Comparison of ENCODE assay signal across 21 cellular contexts in genomic region chr22:44709881-44710400, GRCh38. TPM values are rescaled to one million over a fixed set of nuclear protein-coding genes. Genes with fewer than 3 reads are reported as not detected.
A peak's percentile ranks its signal among the peaks of the same experiment; 100 is the strongest.
DNase-seq lines count a peak whose midpoint lies in the region; ATAC-seq, FAIRE-seq and TF ChIP-seq lines count a peak whose summit lies in the region.
"Had no signal": no experiment of that assay in that cellular context is flagged by ENCODE, and none has a peak within 500 bp of the region (broad histone marks: within the 10 kb centered on the region; RNA-seq: fewer than 3 reads in every experiment).

No MANE protein-coding gene starts in this region.

- H3K36me3 ChIP-seq in kidney (ENCODE audit: control insufficient read depth in 1 of 2, insufficient read depth in 2 of 2, low read length in 2 of 2): no peaks in the 10 kb centered on the region
- H3K36me3 ChIP-seq: esophagus muscularis mucosa, prostate gland, suprapubic skin had no signal

- H3K27ac Mint-ChIP-seq in activated naive CD8-positive, alpha-beta T cell treated with anti-CD3 and anti-CD28 coated beads, Interleukin-2, amount 50 U/mL, for 24 hours: peak overlapping the region; percentile 64
- H3K27ac Mint-ChIP-seq in natural killer cell: peak overlapping the region; percentile 84 to 91
- H3K27ac Mint-ChIP-seq: activated T-helper 1 cell treated with anti-CD3 and anti-CD28 coated beads, Interleukin-12 subunit alpha, Interleukin-12 subunit beta, Interleukin-2, Interleukin-4 antibody, amounts not matched to agents 30 ng/mL and 10 ng/mL and 1 ng/mL, durations not matched to agents 14 hours and 24 hours and 36 hours had no signal

- intact Hi-C loops in natural killer cell (cut with micrococcal nuclease): no loop called here
- intact Hi-C loops in kidney (cut with DNase I): no loop called here

- no peak for ATAC-seq in activated naive CD8-positive, alpha-beta T cell treated with anti-CD3 and anti-CD28 coated beads, Interleukin-2, amount 50 U/mL, for 24 hours
- ATAC-seq in natural killer cell: peak; percentile 57 to 84 (median 67)
- no peak for ATAC-seq in HG03432 (IDR thresholded peaks at IDR 0.05; ENCODE audit: unreplicated experiment)
- ATAC-seq: Panc1 had no signal

- H3K27me3 Mint-ChIP-seq in activated naive CD8-positive, alpha-beta T cell treated with anti-CD3 and anti-CD28 coated beads, Interleukin-2, amount 50 U/mL, for 24 hours: no peaks in the 10 kb centered on the region
- H3K27me3 Mint-ChIP-seq in natural killer cell (ENCODE audit: low read depth in 2 of 2): no peaks in the 10 kb centered on the region

- H3K36me3 Mint-ChIP-seq in activated naive CD8-positive, alpha-beta T cell treated with anti-CD3 and anti-CD28 coated beads, Interleukin-2, amount 50 U/mL, for 24 hours (ENCODE audit: low read depth): no peaks in the 10 kb centered on the region
- no peaks in the 10 kb centered on the region for H3K36me3 Mint-ChIP-seq in natural killer cell

- no peak overlapping the region for H3K4me3 Mint-ChIP-seq in activated naive CD8-positive, alpha-beta T cell treated with anti-CD3 and anti-CD28 coated beads, Interleukin-2, amount 50 U/mL, for 24 hours
- H3K4me3 Mint-ChIP-seq in natural killer cell: peak overlapping the region; percentile 79
- H3K4me3 Mint-ChIP-seq: activated T-helper 1 cell treated with anti-CD3 and anti-CD28 coated beads, Interleukin-12 subunit alpha, Interleukin-12 subunit beta, Interleukin-2, Interleukin-4 antibody, amounts not matched to agents 30 ng/mL and 10 ng/mL and 1 ng/mL, durations not matched to agents 14 hours and 24 hours and 36 hours had no signal

- no peaks in the 10 kb centered on the region for H3K9me3 ChIP-seq in kidney (ENCODE audit: control insufficient read depth in 1 of 2, low read length in 2 of 2)
- H3K9me3 ChIP-seq: esophagus muscularis mucosa, prostate gland, suprapubic skin had no signal

- no peaks in the 10 kb centered on the region for H3K9me3 Mint-ChIP-seq in activated naive CD8-positive, alpha-beta T cell treated with anti-CD3 and anti-CD28 coated beads, Interleukin-2, amount 50 U/mL, for 24 hours
- no peaks in the 10 kb centered on the region for H3K9me3 Mint-ChIP-seq in natural killer cell
- H3K9me3 Mint-ChIP-seq: activated T-helper 1 cell treated with anti-CD3 and anti-CD28 coated beads, Interleukin-12 subunit alpha, Interleukin-12 subunit beta, Interleukin-2, Interleukin-4 antibody, amounts not matched to agents 30 ng/mL and 10 ng/mL and 1 ng/mL, durations not matched to agents 14 hours and 24 hours and 36 hours had no signal

- no peak overlapping the region for H3K9ac ChIP-seq in kidney (ENCODE audit: low read length in 2 of 2)

- H3K27ac ChIP-seq in kidney (ENCODE audit: low read depth in 2 of 2, low read length in 2 of 2): peak overlapping the region in 1 of 2 donors; percentile 11
- H3K27ac ChIP-seq: esophagus muscularis mucosa, prostate gland, suprapubic skin had no signal

- peaks cover 29% of the 10 kb centered on the region for H3K4me1 Mint-ChIP-seq in activated naive CD8-positive, alpha-beta T cell treated with anti-CD3 and anti-CD28 coated beads, Interleukin-2, amount 50 U/mL, for 24 hours
- peaks cover 46 to 82% of the 10 kb centered on the region in 2 donors for H3K4me1 Mint-ChIP-seq in natural killer cell

- H3K4me3 ChIP-seq in kidney (ENCODE audit: low read length in 2 of 2): no peak overlapping the region
- H3K4me3 ChIP-seq: esophagus muscularis mucosa, prostate gland, suprapubic skin had no signal

- peaks cover 0 to 12% of the 10 kb centered on the region in 2 donors for H3K4me1 ChIP-seq in kidney (ENCODE audit: control insufficient read depth in 1 of 2, insufficient read depth in 1 of 2, low read depth in 1 of 2, low read length in 2 of 2)
- H3K4me1 ChIP-seq: prostate gland had no signal

- FAIRE-seq in kidney (lab: Jason Lieb, UNC): no peak
- FAIRE-seq: D721Med had no signal

- DNase-seq in activated effector memory CD4-positive, alpha-beta T cell treated with Interleukin-2 at 50 U/mL for 16 hours: peak; percentile 4
- DNase-seq in activated effector memory CD4-positive, alpha-beta T cell treated with anti-CD3 and anti-CD28 coated beads, Interleukin-2, amount 50 U/mL, for 16 hours: no peak
- DNase-seq in activated naive CD8-positive, alpha-beta T cell treated with anti-CD3 and anti-CD28 coated beads, Interleukin-2, amount 50 U/mL, for 24 hours: no peak
- DNase-seq in natural killer cell (peak; percentile 62), kidney (no peak), GM13977 (ENCODE audit: low spot score) (no peak), NCI-H1436 treated with DMSO at 0.1 percent for 48 hours (lab: John Stamatoyannopoulos, UW) (no peak)
- DNase-seq: dermis blood vessel endothelial cell; head of caudate nucleus; islet precursor cell; NCI-H2029 treated with DMSO at 0.1 percent for 48 hours; NCI-H524 treated with DMSO at 0.1 percent for 48 hours; stimulated activated CD4-positive, alpha-beta T cell treated with anti-CD3 and anti-CD28 coated beads, Interleukin-12 subunit alpha, Interleukin-12 subunit beta, amount 100 ng/mL, for 4 hours had no signal

- in situ Hi-C loops in GM13977 (cut with MboI; ENCODE audit: low pct_unique_long_range_greater_than_20kb, low sequenced_read_pairs, unreplicated experiment): no loop called here

- TF ChIP-seq CTCF in natural killer cell (IDR thresholded peaks at IDR 0.05) (no peak), kidney (IDR thresholded peaks at IDR 0.05; ENCODE audit: borderline replicate concordance, extremely low read depth, insufficient read depth) (no peak), GM13977 (IDR thresholded peaks at IDR 0.05; ENCODE audit: extremely low read depth, insufficient read depth, missing control alignments) (no peak)

RNA-seq across cellular contexts. Expression of gene PRR5, which starts 7.9 kb away (rescaled TPM):
- total RNA-seq in natural killer cell (100 to 1,000 TPM in 1 of 3 donors, 10 to 100 TPM in 2; 92.6 to 133 (median 93.4) TPM), kidney (24.0 TPM)
- 46.0 TPM for polyA plus RNA-seq in kidney (ENCODE audit: insufficient read depth, low read depth, low replicate concordance)

RNA-seq across cellular contexts. Expression of gene ARHGAP8, which starts 42.4 kb away (rescaled TPM):
- total RNA-seq in natural killer cell (10 to 100 TPM; 23.6 to 32.6 (median 26.5) TPM), kidney (35.7 TPM)
- 30.2 TPM for polyA plus RNA-seq in kidney (ENCODE audit: insufficient read depth, low read depth, low replicate concordance)
- total RNA-seq: dermis blood vessel endothelial cell, HT1080 had no signal

Comparison
In these comparisons a context has a peak if more than half of its experiments do, and no peak if none do; other contexts are left out.
1. DNase-seq: peak in activated effector memory CD4-positive, alpha-beta T cell treated with Interleukin-2 at 50 U/mL for 16 hours (single experiment) and natural killer cell (single experiment); none in activated effector memory CD4-positive, alpha-beta T cell treated with anti-CD3 and anti-CD28 coated beads, Interleukin-2, amount 50 U/mL, for 16 hours (single experiment), activated naive CD8-positive, alpha-beta T cell treated with anti-CD3 and anti-CD28 coated beads, Interleukin-2, amount 50 U/mL, for 24 hours (single experiment), kidney (single experiment), GM13977 (single experiment) and NCI-H1436 treated with DMSO at 0.1 percent for 48 hours (single experiment).
2. ATAC-seq: peak in natural killer cell (3 of 3); none in activated naive CD8-positive, alpha-beta T cell treated with anti-CD3 and anti-CD28 coated beads, Interleukin-2, amount 50 U/mL, for 24 hours (single experiment) and HG03432 (single experiment).